Comparison of ENCODE assay signal across 11 cellular contexts in the genomic region with DNA sequence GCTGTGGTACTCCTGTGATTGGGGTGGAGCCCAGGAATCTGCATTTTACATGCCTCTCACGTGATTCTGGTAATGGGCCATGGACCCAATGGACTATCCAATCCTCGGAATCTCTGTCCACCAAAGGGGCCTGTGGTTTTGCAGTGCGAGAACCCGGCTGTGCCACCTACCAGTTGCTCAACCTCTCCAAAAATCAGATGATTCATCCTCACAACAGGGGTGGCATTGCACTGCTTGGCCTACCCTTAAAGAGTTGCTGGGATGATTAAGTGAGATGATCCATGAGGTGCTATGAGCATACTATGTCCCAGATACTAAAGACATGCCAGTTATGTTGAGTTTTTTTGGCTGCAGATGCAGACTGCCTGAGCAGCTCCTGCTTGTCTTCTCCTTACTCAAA. TPM values are rescaled to one million over a fixed set of nuclear protein-coding genes. Genes with fewer than 3 reads are reported as not detected.
DNase-seq lines count a peak whose midpoint lies in the region; ATAC-seq and TF ChIP-seq lines count a peak whose summit lies in the region.
"Had no signal": no experiment of that assay in that cellular context is flagged by ENCODE, and none has a peak within 500 bp of the region (broad histone marks: within the 10 kb centered on the region; RNA-seq: fewer than 3 reads in every experiment).

No MANE protein-coding gene starts in this region.

- peak overlapping the region; percentile 93 for H3K4me2 ChIP-seq in OCI-LY7 (ENCODE audit: low read length)

- peak overlapping the region; percentile 95 for H3K4me3 ChIP-seq in OCI-LY7 (ENCODE audit: low read depth, low read length, poor library complexity, severe bottlenecking)
- peak overlapping the region; percentile 89 for H3K4me3 ChIP-seq in endodermal cell (ENCODE audit: low read length)
- no peak overlapping the region for H3K4me3 ChIP-seq in mucosa of descending colon

- TF ChIP-seq CTCF in OCI-LY7 (conservative IDR thresholded peaks at IDR 0.05; ENCODE audit: low read length) (no peak), endodermal cell (conservative IDR thresholded peaks at IDR 0.05) (no peak), mucosa of descending colon (IDR thresholded peaks at IDR 0.05) (no peak)

- POLR2A ChIA-PET in OCI-LY7 (lab: Charles Lee) (interaction anchor here (0.6 to 6.0 kb wide), 8 partner anchors 13 to 168 kb away, joined by 3 to 96 read pairs (median 6); no protein-coding TSS in a partner anchor), HEK293T (lab: Yijun Ruan, JAX) (interaction anchor here (0.6 to 4.7 kb wide), 4 partner anchors 10 to 1282 kb away, joined by 3 to 37 read pairs (median 4); a partner anchor contains a TSS)

- DNase-seq in activated naive CD4-positive, alpha-beta T cell treated with anti-CD3 and anti-CD28 coated beads, Interleukin-2, amount 10 ng/mL, durations not matched to agents 7 days and 5 days: no peak
- DNase-seq in activated naive CD4-positive, alpha-beta T cell (lab: John Stamatoyannopoulos, UW): no peak
- no peak for DNase-seq in OCI-LY7 (ENCODE audit: low spot score)
- no peak for DNase-seq in endodermal cell
- no peak for DNase-seq in stimulated activated naive B cell treated with anti-CD40 and anti-IgM and Interleukin-4, amounts not matched to agents 10 μg/mL and 1 μg/mL and 100 μg/mL, for 72 hours
- no peak for DNase-seq in HEK293T (ENCODE audit: extremely low spot score)
- DNase-seq in mucosa of descending colon: no peak
- DNase-seq in DMS53 treated with DMSO at 0.1 percent for 48 hours (lab: John Stamatoyannopoulos, UW; ENCODE audit: unreplicated experiment): no peak
- DNase-seq: anterior cingulate cortex, SHP77 had no signal

- H3K9ac ChIP-seq in endodermal cell (ENCODE audit: extremely low read depth, low read length, poor library complexity, severe bottlenecking): no peak overlapping the region

- H3K9me3 ChIP-seq in OCI-LY7 (ENCODE audit: low read length) (no peaks in the 10 kb centered on the region), endodermal cell (ENCODE audit: control insufficient read depth, low read length) (no peaks in the 10 kb centered on the region), mucosa of descending colon (no peaks in the 10 kb centered on the region)

- H3K27ac ChIP-seq in OCI-LY7 (ENCODE audit: low read depth, low read length, poor library complexity, severe bottlenecking) (peak overlapping the region; percentile 91), endodermal cell (ENCODE audit: low read depth, low read length) (no peak overlapping the region)

- H3K27ac Mint-ChIP-seq in activated naive CD4-positive, alpha-beta T cell treated with anti-CD3 and anti-CD28 coated beads, Interleukin-2, amount 10 ng/mL, durations not matched to agents 7 days and 5 days: peak overlapping the region; percentile 100
- H3K27ac Mint-ChIP-seq in endodermal cell: no peak overlapping the region
- peak overlapping the region; percentile 65 for H3K27ac Mint-ChIP-seq in stimulated activated naive B cell treated with anti-CD40 and anti-IgM and Interleukin-4, amounts not matched to agents 10 μg/mL and 1 μg/mL and 100 μg/mL, for 72 hours

- CTCF ChIA-PET in activated naive CD4-positive, alpha-beta T cell treated with anti-CD3 and anti-CD28 coated beads, Interleukin-2, amount 10 ng/mL, durations not matched to agents 7 days and 5 days (lab: Charles Lee): interaction anchor here (0.7 to 0.9 kb wide), 4 partner anchors 17 to 73 kb away, joined by 3 read pairs; no protein-coding TSS in a partner anchor
- CTCF ChIA-PET in OCI-LY7 (lab: Charles Lee; ENCODE audit: unreplicated experiment): no interaction called here
- CTCF ChIA-PET in HEK293T (lab: Yijun Ruan, JAX): no interaction called here

- peaks cover 50% of the 10 kb centered on the region for H3K4me1 ChIP-seq in OCI-LY7 (ENCODE audit: insufficient read depth, low read length, poor library complexity, severe bottlenecking)
- H3K4me1 ChIP-seq in endodermal cell (ENCODE audit: control insufficient read depth, insufficient read depth, low read length): peaks cover 5% of the 10 kb centered on the region
- H3K4me1 ChIP-seq in mucosa of descending colon (ENCODE audit: low read depth): peaks cover 18% of the 10 kb centered on the region

- H3K36me3 Mint-ChIP-seq in activated naive CD4-positive, alpha-beta T cell treated with anti-CD3 and anti-CD28 coated beads, Interleukin-2, amount 10 ng/mL, durations not matched to agents 7 days and 5 days: peaks cover 35% of the 10 kb centered on the region
- peaks cover 12% of the 10 kb centered on the region for H3K36me3 Mint-ChIP-seq in endodermal cell (ENCODE audit: low read depth)
- peaks cover 26 to 43% of the 10 kb centered on the region in 2 donors for H3K36me3 Mint-ChIP-seq in stimulated activated naive B cell treated with anti-CD40 and anti-IgM and Interleukin-4, amounts not matched to agents 10 μg/mL and 1 μg/mL and 100 μg/mL, for 72 hours

- no peak for ATAC-seq in stimulated activated naive B cell treated with anti-CD40 and anti-IgM and Interleukin-4, amounts not matched to agents 10 μg/mL and 1 μg/mL and 100 μg/mL, for 72 hours (replicated peaks)
- ATAC-seq in mucosa of descending colon: no peak

- no peaks in the 10 kb centered on the region for H3K27me3 ChIP-seq in endodermal cell (ENCODE audit: control insufficient read depth, insufficient read depth, low read length, poor library complexity, severe bottlenecking)

- H3K9me3 Mint-ChIP-seq in activated naive CD4-positive, alpha-beta T cell treated with anti-CD3 and anti-CD28 coated beads, Interleukin-2, amount 10 ng/mL, durations not matched to agents 7 days and 5 days: no peaks in the 10 kb centered on the region
- H3K9me3 Mint-ChIP-seq in endodermal cell: no peaks in the 10 kb centered on the region
- H3K9me3 Mint-ChIP-seq in stimulated activated naive B cell treated with anti-CD40 and anti-IgM and Interleukin-4, amounts not matched to agents 10 μg/mL and 1 μg/mL and 100 μg/mL, for 72 hours: no peaks in the 10 kb centered on the region

- H3K4me1 Mint-ChIP-seq in activated naive CD4-positive, alpha-beta T cell treated with anti-CD3 and anti-CD28 coated beads, Interleukin-2, amount 10 ng/mL, durations not matched to agents 7 days and 5 days: peaks cover 59% of the 10 kb centered on the region
- H3K4me1 Mint-ChIP-seq in endodermal cell: peaks cover 49% of the 10 kb centered on the region
- peaks cover 43 to 68% of the 10 kb centered on the region in 2 donors for H3K4me1 Mint-ChIP-seq in stimulated activated naive B cell treated with anti-CD40 and anti-IgM and Interleukin-4, amounts not matched to agents 10 μg/mL and 1 μg/mL and 100 μg/mL, for 72 hours

- H3K9me2 ChIP-seq in OCI-LY7 (ENCODE audit: insufficient read depth, low read length): no peaks in the 10 kb centered on the region

- 70 to 100% methylated on average over 3 to 4 of the region's 4 CpGs for WGBS in endodermal cell (ENCODE audit: insufficient coverage in 1 of 2, insufficient read length in 1 of 2), 2 experiments

- H4K20me1 ChIP-seq in OCI-LY7 (ENCODE audit: insufficient read depth, low read length): peaks cover 50% of the 10 kb centered on the region

- H2AFZ ChIP-seq in OCI-LY7 (ENCODE audit: low read length): no peak overlapping the region

- intact Hi-C loops in OCI-LY7 (cut with micrococcal nuclease; ENCODE audit: unreplicated experiment) (loop anchor here (5.0 to 10.0 kb wide), 2 partner anchors 33 to 639 kb away; a partner anchor contains a TSS), mucosa of descending colon (cut with DNase I, micrococcal nuclease) (no loop called here)

- peaks cover 100% of the 10 kb centered on the region for H3K79me2 ChIP-seq in OCI-LY7 (ENCODE audit: insufficient read depth, low read depth, low read length)

- H3K4me3 Mint-ChIP-seq in activated naive CD4-positive, alpha-beta T cell treated with anti-CD3 and anti-CD28 coated beads, Interleukin-2, amount 10 ng/mL, durations not matched to agents 7 days and 5 days: peak overlapping the region; percentile 99
- no peak overlapping the region for H3K4me3 Mint-ChIP-seq in endodermal cell
- H3K4me3 Mint-ChIP-seq in stimulated activated naive B cell treated with anti-CD40 and anti-IgM and Interleukin-4, amounts not matched to agents 10 μg/mL and 1 μg/mL and 100 μg/mL, for 72 hours: peak overlapping the region in 1 of 2 donors; percentile 23

- H3K36me3 ChIP-seq in OCI-LY7 (ENCODE audit: insufficient read depth, low read length) (peaks cover 92% of the 10 kb centered on the region), endodermal cell (ENCODE audit: control insufficient read depth, insufficient read depth, low read length) (peaks cover 33% of the 10 kb centered on the region), mucosa of descending colon (ENCODE audit: low read depth) (no peaks in the 10 kb centered on the region)

- BruUV-seq in OCI-LY7 (replicated peaks; lab: Mats Ljungman, UMichigan): no TSS peak

- peaks cover 2% of the 10 kb centered on the region for H3K27me3 Mint-ChIP-seq in activated naive CD4-positive, alpha-beta T cell treated with anti-CD3 and anti-CD28 coated beads, Interleukin-2, amount 10 ng/mL, durations not matched to agents 7 days and 5 days
- no peaks in the 10 kb centered on the region for H3K27me3 Mint-ChIP-seq in endodermal cell (ENCODE audit: insufficient read depth)
- no peaks in the 10 kb centered on the region for H3K27me3 Mint-ChIP-seq in stimulated activated naive B cell treated with anti-CD40 and anti-IgM and Interleukin-4, amounts not matched to agents 10 μg/mL and 1 μg/mL and 100 μg/mL, for 72 hours
- H3K27me3 Mint-ChIP-seq: progenitor cell of endocrine pancreas had no signal

TF ChIP-seq in HEK293T, 16 proteins besides CTCF, POLR2A, EP300 and RAD21 (continues in another document):
- TF ChIP-seq FOXK2 (IDR thresholded peaks at IDR 0.05): no peak
- TF ChIP-seq FOXA1 (IDR thresholded peaks at IDR 0.05): no peak
- no peak for TF ChIP-seq CTBP1 (IDR thresholded peaks at IDR 0.05; ENCODE audit: borderline replicate concordance)
- TF ChIP-seq SP1 (IDR thresholded peaks at IDR 0.05): no peak
- TF ChIP-seq L3MBTL2 (conservative IDR thresholded peaks at IDR 0.05): no peak
- TF ChIP-seq FOXM1 (IDR thresholded peaks at IDR 0.05; ENCODE audit: borderline replicate concordance): no peak
- no peak for TF ChIP-seq NFRKB (IDR thresholded peaks at IDR 0.05)
- TF ChIP-seq ARNT (IDR thresholded peaks at IDR 0.05): no peak
- no peak for TF ChIP-seq LEF1 (IDR thresholded peaks at IDR 0.05; ENCODE audit: borderline replicate concordance)
- TF ChIP-seq BHLHE40 (IDR thresholded peaks at IDR 0.05; ENCODE audit: borderline replicate concordance): no peak

RNA-seq across cellular contexts. Expression of a gene that starts 5.1 kb away (rescaled TPM):
- total RNA-seq in OCI-LY7 (2014; rRNA removed; shearing (Covaris generic)): 232 and 282 TPM in 2 replicates
- 563 and 580 TPM in 2 replicates for total RNA-seq in OCI-LY7 (2022)
- total RNA-seq in endodermal cell: 100 to 1,000 TPM; 346 to 385 TPM
- polyA plus RNA-seq in endodermal cell (2013, experiment 1 of 2): 302 TPM
- polyA plus RNA-seq in endodermal cell (2013, experiment 2 of 2): 289 TPM
- 100 to 1,000 TPM; 101 to 113 (median 109) TPM for total RNA-seq in mucosa of descending colon
